15 cellular contexts compared by ENCODE assay signal in the genomic region with DNA sequence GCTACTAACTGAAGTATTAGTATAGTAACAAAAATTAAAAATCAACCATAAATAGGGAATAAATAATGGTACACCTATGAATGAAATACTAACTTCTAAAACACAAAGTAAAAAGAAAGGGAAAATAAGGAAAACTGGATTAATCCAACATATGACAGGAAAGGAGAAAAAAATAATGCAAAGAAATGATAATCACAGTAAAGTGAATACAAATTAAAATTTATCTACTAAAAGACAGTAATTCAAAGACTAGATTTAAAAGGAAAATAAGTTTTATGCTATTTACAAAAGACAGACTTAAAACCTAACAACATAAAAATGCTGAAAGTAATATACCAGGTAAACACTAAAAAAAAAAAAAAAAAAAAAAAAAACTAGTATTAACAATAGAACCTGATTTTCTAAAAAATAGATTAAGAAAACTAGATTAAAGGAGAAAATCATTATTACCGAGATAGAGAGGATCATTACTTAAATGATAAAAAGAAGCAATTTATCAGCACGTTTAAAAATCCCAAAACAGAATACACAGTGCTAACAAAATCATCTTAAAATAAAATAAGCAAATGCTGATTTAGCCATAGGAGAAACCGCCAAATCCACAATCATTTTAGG. TPM values are rescaled to one million over a fixed set of nuclear protein-coding genes. Genes with fewer than 3 reads are reported as not detected.
DNase-seq lines count a peak whose midpoint lies in the region; ATAC-seq, FAIRE-seq and TF ChIP-seq lines count a peak whose summit lies in the region.
"Had no signal": no experiment of that assay in that cellular context is flagged by ENCODE, and none has a peak within 500 bp of the region (broad histone marks: within the 10 kb centered on the region; RNA-seq: fewer than 3 reads in every experiment).

No MANE protein-coding gene starts in this region.

- H3K27me3 Mint-ChIP-seq in activated CD4-positive, alpha-beta T cell treated with anti-CD3 and anti-CD28 coated beads for 36 hours: no peaks in the 10 kb centered on the region
- no peaks in the 10 kb centered on the region for H3K27me3 Mint-ChIP-seq in stimulated activated naive CD8-positive, alpha-beta T cell treated with anti-CD3 and anti-CD28 coated beads, Interleukin-15, Interleukin-2, amounts not matched to agents 100 ng/mL and 50 ng/mL, for 24 hours
- H3K27me3 Mint-ChIP-seq in Caco-2 (ENCODE audit: insufficient read depth, unreplicated experiment): no peaks in the 10 kb centered on the region
- H3K27me3 Mint-ChIP-seq: CD4-positive, alpha-beta T cell had no signal

- FAIRE-seq in endometrium (lab: Jason Lieb, UNC): peak; percentile 45

- TF ChIP-seq CTCF in Caco-2 (IDR thresholded peaks at IDR 0.05; ENCODE audit: insufficient read depth in 1 of 2, low read depth in 1 of 2, low read length in 1 of 2, severe bottlenecking in 1 of 2, unreplicated experiment in 1 of 2): no peak

- H3K9me3 Mint-ChIP-seq in activated CD4-positive, alpha-beta T cell treated with anti-CD3 and anti-CD28 coated beads for 36 hours (ENCODE audit: low read depth): no peaks in the 10 kb centered on the region
- no peaks in the 10 kb centered on the region for H3K9me3 Mint-ChIP-seq in stimulated activated naive CD8-positive, alpha-beta T cell treated with anti-CD3 and anti-CD28 coated beads, Interleukin-15, Interleukin-2, amounts not matched to agents 100 ng/mL and 50 ng/mL, for 24 hours
- H3K9me3 Mint-ChIP-seq in Caco-2 (ENCODE audit: unreplicated experiment): no peaks in the 10 kb centered on the region
- H3K9me3 Mint-ChIP-seq: CD4-positive, alpha-beta T cell had no signal

- H3K27me3 ChIP-seq in Caco-2 (replicated peaks; ENCODE audit: control insufficient read depth, insufficient read depth, low read length): no peaks in the 10 kb centered on the region
- H3K27me3 ChIP-seq: BE2C had no signal

- POLR2A ChIA-PET in activated CD4-positive, alpha-beta T cell treated with anti-CD3 and anti-CD28 coated beads for 36 hours (lab: Charles Lee): interaction anchor here (0.6 to 1.0 kb wide), 3 partner anchors 10 to 122 kb away, joined by 3 to 4 read pairs (median 4); no protein-coding TSS in a partner anchor
- POLR2A ChIA-PET in Caco-2 (lab: Charles Lee): no interaction called here

- H3K4me3 Mint-ChIP-seq in activated CD4-positive, alpha-beta T cell treated with anti-CD3 and anti-CD28 coated beads for 36 hours: peak overlapping the region; percentile 14
- no peak overlapping the region for H3K4me3 Mint-ChIP-seq in stimulated activated naive CD8-positive, alpha-beta T cell treated with anti-CD3 and anti-CD28 coated beads, Interleukin-15, Interleukin-2, amounts not matched to agents 100 ng/mL and 50 ng/mL, for 24 hours
- H3K4me3 Mint-ChIP-seq in Caco-2 (ENCODE audit: unreplicated experiment): no peak overlapping the region
- H3K4me3 Mint-ChIP-seq: CD4-positive, alpha-beta T cell had no signal

- no peaks in the 10 kb centered on the region for H3K9me3 ChIP-seq in Caco-2
- H3K9me3 ChIP-seq: BE2C had no signal

- no peak for ATAC-seq in activated CD4-positive, alpha-beta T cell treated with anti-CD3 and anti-CD28 coated beads for 36 hours
- ATAC-seq in stimulated activated naive CD8-positive, alpha-beta T cell treated with anti-CD3 and anti-CD28 coated beads, Interleukin-15, Interleukin-2, amounts not matched to agents 100 U/mL and 50 U/mL, for 24 hours: no peak
- ATAC-seq in GM18511 (IDR thresholded peaks at IDR 0.05; ENCODE audit: unreplicated experiment) (no peak), GM19023 (IDR thresholded peaks at IDR 0.05; ENCODE audit: unreplicated experiment) (no peak)
- ATAC-seq: Panc1 had no signal

- H3K4me1 Mint-ChIP-seq in activated CD4-positive, alpha-beta T cell treated with anti-CD3 and anti-CD28 coated beads for 36 hours: peaks cover 69% of the 10 kb centered on the region
- peaks cover 71% of the 10 kb centered on the region for H3K4me1 Mint-ChIP-seq in stimulated activated naive CD8-positive, alpha-beta T cell treated with anti-CD3 and anti-CD28 coated beads, Interleukin-15, Interleukin-2, amounts not matched to agents 100 ng/mL and 50 ng/mL, for 24 hours (ENCODE audit: low read depth)
- H3K4me1 Mint-ChIP-seq in Caco-2 (ENCODE audit: low read depth, unreplicated experiment): peaks cover 10% of the 10 kb centered on the region

- CTCF ChIA-PET in activated CD4-positive, alpha-beta T cell treated with anti-CD3 and anti-CD28 coated beads for 36 hours (lab: Charles Lee): interaction anchor here (0.6 kb wide), 1 partner anchor 87 kb away, joined by 3 read pairs; no protein-coding TSS in a partner anchor
- CTCF ChIA-PET in Caco-2 (lab: Charles Lee): no interaction called here

- no peak for DNase-seq in activated CD4-positive, alpha-beta T cell treated with anti-CD3 and anti-CD28 coated beads for 36 hours
- DNase-seq in activated CD4-positive, alpha-beta T cell treated with anti-CD3 and anti-CD28 coated beads, Interleukin-2, amount 50 U/mL, for 1 hour: no peak
- no peak for DNase-seq in stimulated activated naive CD8-positive, alpha-beta T cell treated with anti-CD3 and anti-CD28 coated beads, Interleukin-15, Interleukin-2, amounts not matched to agents 100 U/mL and 50 U/mL, for 24 hours
- no peak for DNase-seq in Caco-2
- DNase-seq: BE2C; CD4-positive, alpha-beta T cell; GOT3; NCI-H1105; NCI-H1694; NCI-H524 treated with DMSO at 0.1 percent for 48 hours had no signal

- H3K4me3 ChIP-seq in Caco-2 (ENCODE audit: low read depth, low read length): no peak overlapping the region

- peak overlapping the region; percentile 56 for H3K27ac Mint-ChIP-seq in activated CD4-positive, alpha-beta T cell treated with anti-CD3 and anti-CD28 coated beads for 36 hours
- peak overlapping the region; percentile 91 for H3K27ac Mint-ChIP-seq in stimulated activated naive CD8-positive, alpha-beta T cell treated with anti-CD3 and anti-CD28 coated beads, Interleukin-15, Interleukin-2, amounts not matched to agents 100 ng/mL and 50 ng/mL, for 24 hours
- no peak overlapping the region for H3K27ac Mint-ChIP-seq in Caco-2 (ENCODE audit: unreplicated experiment)
- H3K27ac Mint-ChIP-seq: CD4-positive, alpha-beta T cell had no signal

- intact Hi-C loops in activated CD4-positive, alpha-beta T cell treated with anti-CD3 and anti-CD28 coated beads for 36 hours (cut with DNase I, micrococcal nuclease): loop anchor here in 1 of 2 experiments (2.0 to 5.0 kb wide), 2 partner anchors 27 to 227 kb away; partner anchors contain the start of gene MRPL39
- intact Hi-C loops in Caco-2 (cut with micrococcal nuclease; ENCODE audit: unreplicated experiment): no loop called here

- no peaks in the 10 kb centered on the region for H3K36me3 ChIP-seq in Caco-2 (ENCODE audit: control insufficient read depth, insufficient read depth, low read length)
- H3K36me3 ChIP-seq: BE2C had no signal

- no peaks in the 10 kb centered on the region for H3K4me1 ChIP-seq in Caco-2
- H3K4me1 ChIP-seq: BE2C had no signal

- no TSS peak for BruUV-seq in Caco-2 (replicated peaks; lab: Mats Ljungman, UMichigan)

- H3K36me3 Mint-ChIP-seq in activated CD4-positive, alpha-beta T cell treated with anti-CD3 and anti-CD28 coated beads for 36 hours (ENCODE audit: low read depth): peaks cover 74% of the 10 kb centered on the region
- peaks cover 73% of the 10 kb centered on the region for H3K36me3 Mint-ChIP-seq in stimulated activated naive CD8-positive, alpha-beta T cell treated with anti-CD3 and anti-CD28 coated beads, Interleukin-15, Interleukin-2, amounts not matched to agents 100 ng/mL and 50 ng/mL, for 24 hours (ENCODE audit: low read depth)
- H3K36me3 Mint-ChIP-seq in Caco-2 (ENCODE audit: insufficient read depth, unreplicated experiment): peaks cover 10% of the 10 kb centered on the region

RNA-seq across cellular contexts. Expression of gene MRPL39, which starts 27.8 kb away (rescaled TPM):
- 10 to 100 TPM; 78.4 to 84.5 TPM for total RNA-seq in activated CD4-positive, alpha-beta T cell treated with anti-CD3 and anti-CD28 coated beads for 36 hours
- total RNA-seq in Caco-2 (2022): 37.3 and 39.8 TPM in 2 replicates

RNA-seq across cellular contexts. Expression of gene JAM2, which starts 59.5 kb away (rescaled TPM):
- total RNA-seq in activated CD4-positive, alpha-beta T cell treated with anti-CD3 and anti-CD28 coated beads for 36 hours: 1 to 10 TPM; 1.1 to 1.2 TPM
- 0.20 TPM in 1 of 2 replicates, not detected in the other for total RNA-seq in Caco-2 (2022)
- total RNA-seq: CD4-positive, alpha-beta T cell had no signal
